In the genomic region with DNA sequence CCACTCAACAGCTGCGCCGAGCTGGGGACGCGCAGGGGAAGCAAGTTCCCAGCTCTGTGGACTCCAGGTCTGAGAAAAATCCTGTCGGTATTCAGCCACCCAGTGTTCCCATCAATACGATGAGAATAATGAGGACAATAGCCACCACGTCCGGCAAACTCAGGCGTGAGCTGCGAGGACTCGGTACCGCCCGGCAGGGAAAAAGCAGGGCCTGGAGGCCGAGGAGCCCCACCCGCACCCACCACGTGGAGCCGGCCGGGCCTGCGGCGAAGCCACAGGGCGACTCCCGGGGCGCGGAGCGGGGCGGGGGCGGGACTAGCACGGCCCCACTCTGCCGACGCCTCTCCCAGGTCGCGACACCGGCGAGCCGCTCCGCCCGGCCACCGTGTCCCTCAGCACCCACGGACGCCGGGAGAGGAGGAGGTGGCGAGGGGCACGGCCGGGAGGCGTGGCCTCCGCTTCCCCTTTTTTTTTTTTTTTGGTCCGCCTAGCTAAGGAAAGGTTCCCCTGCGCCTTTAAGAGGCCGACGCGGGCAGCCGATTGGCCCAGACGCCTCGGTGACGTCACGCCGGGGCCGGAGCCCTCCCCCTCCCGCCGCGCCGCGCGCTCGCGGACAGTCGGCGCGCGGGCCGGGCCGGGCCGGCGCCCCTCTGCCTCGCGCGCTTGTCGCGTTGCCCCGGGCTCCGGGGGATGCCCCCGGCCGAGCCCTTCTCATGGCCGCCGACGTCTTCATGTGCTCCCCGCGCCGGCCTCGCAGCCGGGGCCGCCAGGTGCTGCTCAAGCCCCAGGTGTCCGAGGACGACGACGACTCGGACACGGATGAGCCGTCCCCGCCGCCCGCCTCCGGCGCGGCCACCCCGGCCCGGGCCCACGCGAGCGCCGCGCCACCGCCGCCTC, we compare ENCODE assay signal across 1 cellular context.
TF ChIP-seq lines count a peak whose summit lies in the region.

A gene with protein sequence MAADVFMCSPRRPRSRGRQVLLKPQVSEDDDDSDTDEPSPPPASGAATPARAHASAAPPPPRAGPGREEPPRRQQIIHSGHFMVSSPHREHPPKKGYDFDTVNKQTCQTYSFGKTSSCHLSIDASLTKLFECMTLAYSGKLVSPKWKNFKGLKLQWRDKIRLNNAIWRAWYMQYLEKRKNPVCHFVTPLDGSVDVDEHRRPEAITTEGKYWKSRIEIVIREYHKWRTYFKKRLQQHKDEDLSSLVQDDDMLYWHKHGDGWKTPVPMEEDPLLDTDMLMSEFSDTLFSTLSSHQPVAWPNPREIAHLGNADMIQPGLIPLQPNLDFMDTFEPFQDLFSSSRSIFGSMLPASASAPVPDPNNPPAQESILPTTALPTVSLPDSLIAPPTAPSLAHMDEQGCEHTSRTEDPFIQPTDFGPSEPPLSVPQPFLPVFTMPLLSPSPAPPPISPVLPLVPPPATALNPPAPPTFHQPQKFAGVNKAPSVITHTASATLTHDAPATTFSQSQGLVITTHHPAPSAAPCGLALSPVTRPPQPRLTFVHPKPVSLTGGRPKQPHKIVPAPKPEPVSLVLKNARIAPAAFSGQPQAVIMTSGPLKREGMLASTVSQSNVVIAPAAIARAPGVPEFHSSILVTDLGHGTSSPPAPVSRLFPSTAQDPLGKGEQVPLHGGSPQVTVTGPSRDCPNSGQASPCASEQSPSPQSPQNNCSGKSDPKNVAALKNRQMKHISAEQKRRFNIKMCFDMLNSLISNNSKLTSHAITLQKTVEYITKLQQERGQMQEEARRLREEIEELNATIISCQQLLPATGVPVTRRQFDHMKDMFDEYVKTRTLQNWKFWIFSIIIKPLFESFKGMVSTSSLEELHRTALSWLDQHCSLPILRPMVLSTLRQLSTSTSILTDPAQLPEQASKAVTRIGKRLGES (plus strand): TSS at position 616 of the 897 bp plus-strand sequence. CDS start 98 bp downstream, at position 714.

TF ChIP-seq in HEK293, 187 proteins besides CTCF, POLR2A, EP300 and RAD21 (continued from another document and continues in another):
- TF ChIP-seq, protein P1, sequence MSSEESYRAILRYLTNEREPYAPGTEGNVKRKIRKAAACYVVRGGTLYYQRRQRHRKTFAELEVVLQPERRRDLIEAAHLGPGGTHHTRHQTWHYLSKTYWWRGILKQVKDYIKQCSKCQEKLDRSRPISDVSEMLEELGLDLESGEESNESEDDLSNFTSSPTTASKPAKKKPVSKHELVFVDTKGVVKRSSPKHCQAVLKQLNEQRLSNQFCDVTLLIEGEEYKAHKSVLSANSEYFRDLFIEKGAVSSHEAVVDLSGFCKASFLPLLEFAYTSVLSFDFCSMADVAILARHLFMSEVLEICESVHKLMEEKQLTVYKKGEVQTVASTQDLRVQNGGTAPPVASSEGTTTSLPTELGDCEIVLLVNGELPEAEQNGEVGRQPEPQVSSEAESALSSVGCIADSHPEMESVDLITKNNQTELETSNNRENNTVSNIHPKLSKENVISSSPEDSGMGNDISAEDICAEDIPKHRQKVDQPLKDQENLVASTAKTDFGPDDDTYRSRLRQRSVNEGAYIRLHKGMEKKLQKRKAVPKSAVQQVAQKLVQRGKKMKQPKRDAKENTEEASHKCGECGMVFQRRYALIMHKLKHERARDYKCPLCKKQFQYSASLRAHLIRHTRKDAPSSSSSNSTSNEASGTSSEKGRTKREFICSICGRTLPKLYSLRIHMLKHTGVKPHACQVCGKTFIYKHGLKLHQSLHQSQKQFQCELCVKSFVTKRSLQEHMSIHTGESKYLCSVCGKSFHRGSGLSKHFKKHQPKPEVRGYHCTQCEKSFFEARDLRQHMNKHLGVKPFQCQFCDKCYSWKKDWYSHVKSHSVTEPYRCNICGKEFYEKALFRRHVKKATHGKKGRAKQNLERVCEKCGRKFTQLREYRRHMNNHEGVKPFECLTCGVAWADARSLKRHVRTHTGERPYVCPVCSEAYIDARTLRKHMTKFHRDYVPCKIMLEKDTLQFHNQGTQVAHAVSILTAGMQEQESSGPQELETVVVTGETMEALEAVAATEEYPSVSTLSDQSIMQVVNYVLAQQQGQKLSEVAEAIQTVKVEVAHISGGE (tag by site-specific recombination; conservative IDR thresholded peaks at IDR 0.05; ENCODE audit: low read depth): no peak; the same call in 1 of the 2 replicates
- 0 out of 2 replicates have a peak, but pooled peaks have one; percentile 15 for TF ChIP-seq ZNF341 (tag by site-specific recombination; IDR thresholded peaks at IDR 0.05; ENCODE audit: low read depth)
- TF ChIP-seq ZBTB17 (tag by site-specific recombination; IDR thresholded peaks at IDR 0.05): peak; percentile 37
- 0 out of 2 replicates have a peak, but pooled peaks have one; percentile 38 for TF ChIP-seq BCL11B (tag by site-specific recombination; IDR thresholded peaks at IDR 0.05; ENCODE audit: low read depth)
- TF ChIP-seq KLF1 (tag by site-specific recombination; IDR thresholded peaks at IDR 0.05): peak; percentile 79
- TF ChIP-seq KLF7 (tag by site-specific recombination; IDR thresholded peaks at IDR 0.05; ENCODE audit: borderline replicate concordance): peak; percentile 13; the same call in 1 of the 2 replicates
- no peak for TF ChIP-seq ZNF571 (tag by site-specific recombination; IDR thresholded peaks at IDR 0.05)
- 0 out of 2 replicates have a peak, but pooled peaks have one; percentile 70 for TF ChIP-seq ZNF561 (tag by site-specific recombination; IDR thresholded peaks at IDR 0.05; ENCODE audit: borderline replicate concordance)
- peak; percentile 90 for TF ChIP-seq ZFHX2 (tag by site-specific recombination; conservative IDR thresholded peaks at IDR 0.05)
- TF ChIP-seq ZSCAN30 (tag by site-specific recombination; IDR thresholded peaks at IDR 0.05): peak; percentile 66; the same call in 1 of the 2 replicates
- TF ChIP-seq ZNF426 (tag by site-specific recombination; IDR thresholded peaks at IDR 0.05): no peak
- peak; percentile 77; the same call in 1 of the 2 replicates for TF ChIP-seq ZBTB21 (tag by site-specific recombination; IDR thresholded peaks at IDR 0.05)
- peak; percentile 26; the same call in 1 of the 2 replicates for TF ChIP-seq ZNF184 (tag by site-specific recombination; IDR thresholded peaks at IDR 0.05)
- peak; percentile 89; the same call in 1 of the 2 replicates for TF ChIP-seq ZNF610 (tag by site-specific recombination; IDR thresholded peaks at IDR 0.05; ENCODE audit: borderline replicate concordance)
- TF ChIP-seq ZIC2 (tag by site-specific recombination; IDR thresholded peaks at IDR 0.05): peak; percentile 58; the same call in 1 of the 2 replicates
- TF ChIP-seq, protein P2, sequence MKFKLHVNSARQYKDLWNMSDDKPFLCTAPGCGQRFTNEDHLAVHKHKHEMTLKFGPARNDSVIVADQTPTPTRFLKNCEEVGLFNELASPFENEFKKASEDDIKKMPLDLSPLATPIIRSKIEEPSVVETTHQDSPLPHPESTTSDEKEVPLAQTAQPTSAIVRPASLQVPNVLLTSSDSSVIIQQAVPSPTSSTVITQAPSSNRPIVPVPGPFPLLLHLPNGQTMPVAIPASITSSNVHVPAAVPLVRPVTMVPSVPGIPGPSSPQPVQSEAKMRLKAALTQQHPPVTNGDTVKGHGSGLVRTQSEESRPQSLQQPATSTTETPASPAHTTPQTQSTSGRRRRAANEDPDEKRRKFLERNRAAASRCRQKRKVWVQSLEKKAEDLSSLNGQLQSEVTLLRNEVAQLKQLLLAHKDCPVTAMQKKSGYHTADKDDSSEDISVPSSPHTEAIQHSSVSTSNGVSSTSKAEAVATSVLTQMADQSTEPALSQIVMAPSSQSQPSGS (tag by site-specific recombination; IDR thresholded peaks at IDR 0.05; ENCODE audit: low read depth): peak; percentile 92
- no peak for TF ChIP-seq ZNF791 (tag by site-specific recombination; IDR thresholded peaks at IDR 0.05)
- TF ChIP-seq, protein P3, sequence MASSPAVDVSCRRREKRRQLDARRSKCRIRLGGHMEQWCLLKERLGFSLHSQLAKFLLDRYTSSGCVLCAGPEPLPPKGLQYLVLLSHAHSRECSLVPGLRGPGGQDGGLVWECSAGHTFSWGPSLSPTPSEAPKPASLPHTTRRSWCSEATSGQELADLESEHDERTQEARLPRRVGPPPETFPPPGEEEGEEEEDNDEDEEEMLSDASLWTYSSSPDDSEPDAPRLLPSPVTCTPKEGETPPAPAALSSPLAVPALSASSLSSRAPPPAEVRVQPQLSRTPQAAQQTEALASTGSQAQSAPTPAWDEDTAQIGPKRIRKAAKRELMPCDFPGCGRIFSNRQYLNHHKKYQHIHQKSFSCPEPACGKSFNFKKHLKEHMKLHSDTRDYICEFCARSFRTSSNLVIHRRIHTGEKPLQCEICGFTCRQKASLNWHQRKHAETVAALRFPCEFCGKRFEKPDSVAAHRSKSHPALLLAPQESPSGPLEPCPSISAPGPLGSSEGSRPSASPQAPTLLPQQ (tag by site-specific recombination; IDR thresholded peaks at IDR 0.05): peak; percentile 96
- peak; percentile 38; the same call in 1 of the 2 replicates for TF ChIP-seq ZNF785 (tag by site-specific recombination; IDR thresholded peaks at IDR 0.05)
- peak; percentile 83 for TF ChIP-seq SP3 (tag by site-specific recombination; IDR thresholded peaks at IDR 0.05)
- TF ChIP-seq ZBTB48 (tag by site-specific recombination; IDR thresholded peaks at IDR 0.05): no peak
- peak; percentile 87 for TF ChIP-seq GLIS1 (tag by site-specific recombination; IDR thresholded peaks at IDR 0.05)
- TF ChIP-seq ZBTB1 (tag by site-specific recombination; IDR thresholded peaks at IDR 0.05): no peak
- TF ChIP-seq ZNF843 (tag by site-specific recombination; IDR thresholded peaks at IDR 0.05): 0 out of 2 replicates have a peak, but pooled peaks have one; percentile 19
- TF ChIP-seq ZNF629 (tag by site-specific recombination; IDR thresholded peaks at IDR 0.05): peak; percentile 80
- peak; percentile 42; the same call in 1 of the 2 replicates for TF ChIP-seq ZNF660 (tag by site-specific recombination; IDR thresholded peaks at IDR 0.05)
- TF ChIP-seq, protein P4, sequence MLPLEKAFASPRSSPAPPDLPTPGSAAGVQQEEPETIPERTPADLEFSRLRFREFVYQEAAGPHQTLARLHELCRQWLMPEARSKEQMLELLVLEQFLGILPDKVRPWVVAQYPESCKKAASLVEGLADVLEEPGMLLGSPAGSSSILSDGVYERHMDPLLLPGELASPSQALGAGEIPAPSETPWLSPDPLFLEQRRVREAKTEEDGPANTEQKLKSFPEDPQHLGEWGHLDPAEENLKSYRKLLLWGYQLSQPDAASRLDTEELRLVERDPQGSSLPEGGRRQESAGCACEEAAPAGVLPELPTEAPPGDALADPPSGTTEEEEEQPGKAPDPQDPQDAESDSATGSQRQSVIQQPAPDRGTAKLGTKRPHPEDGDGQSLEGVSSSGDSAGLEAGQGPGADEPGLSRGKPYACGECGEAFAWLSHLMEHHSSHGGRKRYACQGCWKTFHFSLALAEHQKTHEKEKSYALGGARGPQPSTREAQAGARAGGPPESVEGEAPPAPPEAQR (tag by site-specific recombination; IDR thresholded peaks at IDR 0.05): 0 out of 2 replicates have a peak, but pooled peaks have one; percentile 16
- peak; percentile 92 for TF ChIP-seq KLF9 (tag by site-specific recombination; IDR thresholded peaks at IDR 0.05; ENCODE audit: low read depth)
- peak; percentile 90 for TF ChIP-seq GLIS2 (tag by site-specific recombination; IDR thresholded peaks at IDR 0.05)
- TF ChIP-seq, protein P5, sequence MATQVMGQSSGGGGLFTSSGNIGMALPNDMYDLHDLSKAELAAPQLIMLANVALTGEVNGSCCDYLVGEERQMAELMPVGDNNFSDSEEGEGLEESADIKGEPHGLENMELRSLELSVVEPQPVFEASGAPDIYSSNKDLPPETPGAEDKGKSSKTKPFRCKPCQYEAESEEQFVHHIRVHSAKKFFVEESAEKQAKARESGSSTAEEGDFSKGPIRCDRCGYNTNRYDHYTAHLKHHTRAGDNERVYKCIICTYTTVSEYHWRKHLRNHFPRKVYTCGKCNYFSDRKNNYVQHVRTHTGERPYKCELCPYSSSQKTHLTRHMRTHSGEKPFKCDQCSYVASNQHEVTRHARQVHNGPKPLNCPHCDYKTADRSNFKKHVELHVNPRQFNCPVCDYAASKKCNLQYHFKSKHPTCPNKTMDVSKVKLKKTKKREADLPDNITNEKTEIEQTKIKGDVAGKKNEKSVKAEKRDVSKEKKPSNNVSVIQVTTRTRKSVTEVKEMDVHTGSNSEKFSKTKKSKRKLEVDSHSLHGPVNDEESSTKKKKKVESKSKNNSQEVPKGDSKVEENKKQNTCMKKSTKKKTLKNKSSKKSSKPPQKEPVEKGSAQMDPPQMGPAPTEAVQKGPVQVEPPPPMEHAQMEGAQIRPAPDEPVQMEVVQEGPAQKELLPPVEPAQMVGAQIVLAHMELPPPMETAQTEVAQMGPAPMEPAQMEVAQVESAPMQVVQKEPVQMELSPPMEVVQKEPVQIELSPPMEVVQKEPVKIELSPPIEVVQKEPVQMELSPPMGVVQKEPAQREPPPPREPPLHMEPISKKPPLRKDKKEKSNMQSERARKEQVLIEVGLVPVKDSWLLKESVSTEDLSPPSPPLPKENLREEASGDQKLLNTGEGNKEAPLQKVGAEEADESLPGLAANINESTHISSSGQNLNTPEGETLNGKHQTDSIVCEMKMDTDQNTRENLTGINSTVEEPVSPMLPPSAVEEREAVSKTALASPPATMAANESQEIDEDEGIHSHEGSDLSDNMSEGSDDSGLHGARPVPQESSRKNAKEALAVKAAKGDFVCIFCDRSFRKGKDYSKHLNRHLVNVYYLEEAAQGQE (tag by site-specific recombination; IDR thresholded peaks at IDR 0.05): no peak
- TF ChIP-seq ZNF423 (tag by site-specific recombination; IDR thresholded peaks at IDR 0.05): peak; percentile 25; the same call in 1 of the 2 replicates
- peak; percentile 81 for TF ChIP-seq SP2 (tag by site-specific recombination; IDR thresholded peaks at IDR 0.05)
- TF ChIP-seq ZXDB (tag by site-specific recombination; IDR thresholded peaks at IDR 0.05): peak; percentile 56
- peak; percentile 55 for TF ChIP-seq ZNF10 (tag by site-specific recombination; IDR thresholded peaks at IDR 0.05)
- TF ChIP-seq KLF16 (tag by site-specific recombination; IDR thresholded peaks at IDR 0.05): peak; percentile 77
- TF ChIP-seq, protein P6, sequence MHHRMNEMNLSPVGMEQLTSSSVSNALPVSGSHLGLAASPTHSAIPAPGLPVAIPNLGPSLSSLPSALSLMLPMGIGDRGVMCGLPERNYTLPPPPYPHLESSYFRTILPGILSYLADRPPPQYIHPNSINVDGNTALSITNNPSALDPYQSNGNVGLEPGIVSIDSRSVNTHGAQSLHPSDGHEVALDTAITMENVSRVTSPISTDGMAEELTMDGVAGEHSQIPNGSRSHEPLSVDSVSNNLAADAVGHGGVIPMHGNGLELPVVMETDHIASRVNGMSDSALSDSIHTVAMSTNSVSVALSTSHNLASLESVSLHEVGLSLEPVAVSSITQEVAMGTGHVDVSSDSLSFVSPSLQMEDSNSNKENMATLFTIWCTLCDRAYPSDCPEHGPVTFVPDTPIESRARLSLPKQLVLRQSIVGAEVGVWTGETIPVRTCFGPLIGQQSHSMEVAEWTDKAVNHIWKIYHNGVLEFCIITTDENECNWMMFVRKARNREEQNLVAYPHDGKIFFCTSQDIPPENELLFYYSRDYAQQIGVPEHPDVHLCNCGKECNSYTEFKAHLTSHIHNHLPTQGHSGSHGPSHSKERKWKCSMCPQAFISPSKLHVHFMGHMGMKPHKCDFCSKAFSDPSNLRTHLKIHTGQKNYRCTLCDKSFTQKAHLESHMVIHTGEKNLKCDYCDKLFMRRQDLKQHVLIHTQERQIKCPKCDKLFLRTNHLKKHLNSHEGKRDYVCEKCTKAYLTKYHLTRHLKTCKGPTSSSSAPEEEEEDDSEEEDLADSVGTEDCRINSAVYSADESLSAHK (tag by site-specific recombination; IDR thresholded peaks at IDR 0.05): no peak
- TF ChIP-seq OVOL3 (tag by site-specific recombination; IDR thresholded peaks at IDR 0.05): no peak
